In the genomic region with DNA sequence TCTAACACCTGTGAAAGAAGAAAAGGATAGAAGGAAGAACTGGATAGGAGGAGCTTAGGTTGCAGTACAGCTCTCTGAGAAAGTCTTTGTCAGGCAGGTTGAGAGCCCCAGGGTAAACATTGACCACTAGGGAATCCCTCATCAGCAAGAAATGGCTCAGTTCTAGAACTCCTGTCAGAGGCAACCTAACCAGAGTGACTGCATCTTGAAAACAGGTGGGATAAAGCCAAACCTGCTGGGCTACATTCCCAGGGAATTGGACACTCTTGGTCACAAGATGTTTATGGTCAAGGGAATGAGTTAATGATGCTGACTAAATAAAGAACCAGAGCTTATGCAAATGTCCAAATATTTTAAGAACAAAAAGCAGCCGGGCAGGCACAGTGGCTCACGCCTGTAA, we compare ENCODE assay signal across 1 cellular context.
TF ChIP-seq lines count a peak whose summit lies in the region.

No MANE protein-coding gene starts in this region.

TF ChIP-seq in H1, 55 proteins besides CTCF, POLR2A, EP300 and RAD21:
- TF ChIP-seq CBX8 (IDR thresholded peaks at IDR 0.05; ENCODE audit: borderline replicate concordance, low read depth, low read length) (no peak), YY1 (IDR thresholded peaks at IDR 0.05; ENCODE audit: low read depth, low read length) (no peak), EGR1 (IDR thresholded peaks at IDR 0.05; ENCODE audit: borderline replicate concordance, low read depth, low read length) (no peak)
